24 cellular contexts compared by ENCODE assay signal in the genomic region with DNA sequence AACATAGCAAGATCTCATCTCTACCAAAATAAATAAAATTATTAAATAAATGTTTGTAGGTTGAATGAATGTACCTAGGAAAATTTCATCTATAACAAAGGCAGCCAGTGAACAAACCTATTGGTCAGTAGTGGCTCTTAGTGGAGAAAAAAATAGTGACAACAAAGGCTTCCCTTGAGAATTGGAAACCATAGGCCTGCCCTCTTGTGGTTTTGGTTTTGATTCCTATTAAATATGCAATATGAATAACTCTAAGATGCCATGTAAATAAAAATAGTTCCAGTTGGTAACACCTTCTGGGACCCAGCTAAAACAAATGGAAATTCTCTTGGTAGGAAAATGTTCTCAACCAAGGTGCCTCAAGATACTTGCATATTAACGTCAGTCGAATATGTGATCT.
DNase-seq lines count a peak whose midpoint lies in the region; ATAC-seq and TF ChIP-seq lines count a peak whose summit lies in the region.
"Had no signal": no experiment of that assay in that cellular context is flagged by ENCODE, and none has a peak within 500 bp of the region (broad histone marks: within the 10 kb centered on the region; RNA-seq: fewer than 3 reads in every experiment).

No MANE protein-coding gene starts in this region.

- H3K27ac ChIP-seq in tibial nerve (no peak overlapping the region), neural progenitor cell (no peak overlapping the region)
- H3K27ac ChIP-seq: BLaER1 had no signal

- peak; percentile 35 for DNase-seq in LHCN-M2 (ENCODE audit: low read depth)
- DNase-seq in OCI-M1 (lab: John Stamatoyannopoulos, UW), result peak; percentile 22
- peak; percentile 72 for DNase-seq in myocyte (ENCODE audit: low read depth)
- no peak for DNase-seq in tibial nerve (ENCODE audit: low spot score in 2 of 2)
- no peak for DNase-seq in neural progenitor cell (ENCODE audit: low spot score)
- DNase-seq: 8988T; ACHN; BE2C; C1 segment of cervical spinal cord; CD4-positive, alpha-beta memory T cell; CD4-positive, CD25-positive, alpha-beta regulatory T cell; CD8-positive, alpha-beta memory T cell; COR-L47; DMS 273 treated with DMSO at 0.1 percent for 48 hours; DMS153; DMS53; DMS79; DND-41; EL; GDM1 had no signal

- no peaks in the 10 kb centered on the region for H3K27me3 ChIP-seq in tibial nerve
- H3K27me3 ChIP-seq in neural progenitor cell, result no peaks in the 10 kb centered on the region
- H3K27me3 ChIP-seq: BE2C, BLaER1 had no signal

- WGBS in tibial nerve, 2 donors, result 97 to 99% methylated on average over 2 of the region's 2 CpGs

- TF ChIP-seq EP300 in tibial nerve (IDR thresholded peaks at IDR 0.05), result no peak

- H3K36me3 Mint-ChIP-seq in neural progenitor cell, result no peaks in the 10 kb centered on the region
- H3K36me3 Mint-ChIP-seq: CD14-positive monocyte; CD4-positive, alpha-beta memory T cell; CD4-positive, CD25-positive, alpha-beta regulatory T cell; CD8-positive, alpha-beta memory T cell had no signal

- no peaks in the 10 kb centered on the region for H3F3A ChIP-seq in neural progenitor cell (ENCODE audit: low read depth)

- peaks cover 5% of the 10 kb centered on the region for H3K4me1 Mint-ChIP-seq in neural progenitor cell
- H3K4me1 Mint-ChIP-seq: CD14-positive monocyte; CD4-positive, alpha-beta memory T cell; CD4-positive, CD25-positive, alpha-beta regulatory T cell; CD8-positive, alpha-beta memory T cell had no signal

- H3K4me3 ChIP-seq in tibial nerve (no peak overlapping the region), neural progenitor cell (no peak overlapping the region)
- H3K4me3 ChIP-seq: BLaER1, GM12878 had no signal

- no peaks in the 10 kb centered on the region for H3K27me3 Mint-ChIP-seq in neural progenitor cell (ENCODE audit: insufficient read depth, low read depth)

- no peaks in the 10 kb centered on the region for H3K9me3 Mint-ChIP-seq in neural progenitor cell

- H3K79me2 ChIP-seq in neural progenitor cell (ENCODE audit: low read depth), result no peaks in the 10 kb centered on the region

- H3K36me3 ChIP-seq in tibial nerve (no peaks in the 10 kb centered on the region), neural progenitor cell (no peaks in the 10 kb centered on the region)
- H3K36me3 ChIP-seq: BLaER1 had no signal

- H3K9me3 ChIP-seq in tibial nerve, result no peaks in the 10 kb centered on the region
- no peaks in the 10 kb centered on the region for H3K9me3 ChIP-seq in neural progenitor cell (ENCODE audit: low read depth)
- H3K9me3 ChIP-seq: BE2C, BLaER1 had no signal

- H4K20me1 ChIP-seq in neural progenitor cell (ENCODE audit: low read depth), result no peaks in the 10 kb centered on the region
- H4K20me1 ChIP-seq: BLaER1 had no signal

- H3K4me1 ChIP-seq in tibial nerve (no peaks in the 10 kb centered on the region), neural progenitor cell (no peaks in the 10 kb centered on the region)
- H3K4me1 ChIP-seq: BLaER1 had no signal

- no peak for ATAC-seq in HG03159 (IDR thresholded peaks at IDR 0.05; ENCODE audit: unreplicated experiment)
- ATAC-seq: GM12878 had no signal

- H2AFZ ChIP-seq in neural progenitor cell (replicated peaks), result no peak overlapping the region

- no peak overlapping the region for H3K27ac Mint-ChIP-seq in neural progenitor cell
- H3K27ac Mint-ChIP-seq: CD14-positive monocyte; CD4-positive, alpha-beta memory T cell; CD4-positive, CD25-positive, alpha-beta regulatory T cell; CD8-positive, alpha-beta memory T cell had no signal

- no peak overlapping the region for H3K4me2 ChIP-seq in neural progenitor cell
- H3K4me2 ChIP-seq: BLaER1 had no signal

- no peak for TF ChIP-seq CTCF in tibial nerve (IDR thresholded peaks at IDR 0.05)
- TF ChIP-seq CTCF in neural progenitor cell (IDR thresholded peaks at IDR 0.05), result no peak

- H3K4me3 Mint-ChIP-seq in neural progenitor cell, result no peak overlapping the region
- H3K4me3 Mint-ChIP-seq: CD14-positive monocyte; CD4-positive, alpha-beta memory T cell; CD4-positive, CD25-positive, alpha-beta regulatory T cell; CD8-positive, alpha-beta memory T cell had no signal

- no peak overlapping the region for H3K9ac ChIP-seq in neural progenitor cell
- H3K9ac ChIP-seq: BLaER1 had no signal

- TF ChIP-seq POLR2A in tibial nerve (IDR thresholded peaks at IDR 0.05), result no peak

Comparison
In these comparisons a context has a peak if more than half of its experiments do, and no peak if none do; other contexts are left out.
1. DNase-seq: peak in LHCN-M2 (single experiment), OCI-M1 (single experiment) and myocyte (single experiment); none in tibial nerve (0 of 2) and neural progenitor cell (single experiment).